ENCODE assay signal across 8 cellular contexts in genomic region chr11:95231126-95231880, GRCh38. TPM values are rescaled to one million over a fixed set of nuclear protein-coding genes. Genes with fewer than 3 reads are reported as not detected.
DNase-seq lines count a peak whose midpoint lies in the region; ATAC-seq and TF ChIP-seq lines count a peak whose summit lies in the region.

A gene with protein sequence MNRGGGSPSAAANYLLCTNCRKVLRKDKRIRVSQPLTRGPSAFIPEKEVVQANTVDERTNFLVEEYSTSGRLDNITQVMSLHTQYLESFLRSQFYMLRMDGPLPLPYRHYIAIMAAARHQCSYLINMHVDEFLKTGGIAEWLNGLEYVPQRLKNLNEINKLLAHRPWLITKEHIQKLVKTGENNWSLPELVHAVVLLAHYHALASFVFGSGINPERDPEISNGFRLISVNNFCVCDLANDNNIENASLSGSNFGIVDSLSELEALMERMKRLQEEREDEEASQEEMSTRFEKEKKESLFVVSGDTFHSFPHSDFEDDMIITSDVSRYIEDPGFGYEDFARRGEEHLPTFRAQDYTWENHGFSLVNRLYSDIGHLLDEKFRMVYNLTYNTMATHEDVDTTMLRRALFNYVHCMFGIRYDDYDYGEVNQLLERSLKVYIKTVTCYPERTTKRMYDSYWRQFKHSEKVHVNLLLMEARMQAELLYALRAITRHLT (minus strand): TSS chr11:95231202. CDS start chr11:95230860, 342 bp downstream.

- whole genome bisulfite sequencing in mammary epithelial cell (ENCODE audit: low coverage, missing lambda C conversion rate) = 0% methylated on average over 9 of the region's 40 CpGs

- H3K4me3 ChIP-seq in WERI-Rb-1 (ENCODE audit: low read depth, low read length) (peak within 1 kb of the TSS; percentile 96), mammary epithelial cell (replicated peaks in 1 of 3; ENCODE audit: insufficient read depth in 1 of 3, low read depth in 2 of 3, low read length in 3 of 3) (peak within 1 kb of the TSS; percentile 73 to 93 (median 92)), iPS-20b (ENCODE audit: low read length) (peak within 1 kb of the TSS; percentile 80), skeletal muscle tissue (ENCODE audit: low read length in 3 of 3) (peak within 1 kb of the TSS; percentile 74 to 91 (median 76))

- H3K4me1 ChIP-seq in mammary epithelial cell (ENCODE audit: insufficient read depth, low read length) (peaks cover 20% of the 10 kb centered on the region), iPS-20b (ENCODE audit: insufficient read depth, low read length) (peaks cover 45% of the 10 kb centered on the region; the same call in 1 of the 2 replicates), skeletal muscle tissue (ENCODE audit: control insufficient read depth in 3 of 3, insufficient read depth in 3 of 3, low read length in 3 of 3) (peaks cover 13 to 27% (median 26%) of the 10 kb centered on the region in 3 donors)

- H3K27ac ChIP-seq in WERI-Rb-1 (peak within 1 kb of the TSS; percentile 67), mammary epithelial cell (ENCODE audit: insufficient read depth, low read depth, low read length) (peak within 1 kb of the TSS; percentile 64), iPS-20b (ENCODE audit: low read length) (peak within 1 kb of the TSS; percentile 80), skeletal muscle tissue (ENCODE audit: low read depth, low read length) (peak within 1 kb of the TSS; percentile 70)

- CTCF ChIA-PET in mammary epithelial cell (lab: Charles Lee; ENCODE audit: low non-redundant PET) = interaction anchor here (0.5 to 2.4 kb wide), 8 partner anchors 14 to 565 kb away, joined by 3 to 17 read pairs (median 4); no protein-coding TSS in a partner anchor

- peaks cover 44% of the 10 kb centered on the region for H3K79me2 ChIP-seq in mammary epithelial cell (ENCODE audit: insufficient read depth, low read length)

- intact Hi-C loops in mammary epithelial cell (cut with micrococcal nuclease) = loop anchor here (1.0 to 5.0 kb wide), 8 partner anchors 56 to 531 kb away; no protein-coding TSS in a partner anchor

- ATAC-seq in GM18873 (IDR thresholded peaks at IDR 0.05; ENCODE audit: low FRiP score, unreplicated experiment) = peak; percentile 99
- ATAC-seq in HG03135 (IDR thresholded peaks at IDR 0.05; ENCODE audit: unreplicated experiment) = peak; percentile 96

- no TSS peak for BruUV-seq in mammary epithelial cell (replicated peaks; lab: Mats Ljungman, UMichigan)

- peak within 1 kb of the TSS; percentile 95 for H3K4me2 ChIP-seq in mammary epithelial cell (ENCODE audit: insufficient read depth, low read depth, low read length)

- peak within 1 kb of the TSS; percentile 97 for H2AFZ ChIP-seq in mammary epithelial cell (ENCODE audit: low read depth, low read length)

- no peaks in the 10 kb centered on the region for H3K9me3 ChIP-seq in WERI-Rb-1 (ENCODE audit: severe bottlenecking)
- H3K9me3 ChIP-seq in mammary epithelial cell (replicated peaks; ENCODE audit: insufficient read depth, low read length) = no peaks in the 10 kb centered on the region
- H3K9me3 ChIP-seq in iPS-20b (ENCODE audit: insufficient read depth, low read depth, low read length) = no peaks in the 10 kb centered on the region
- H3K9me3 ChIP-seq in skeletal muscle tissue (ENCODE audit: control insufficient read depth in 3 of 3, low read length in 3 of 3) = no peaks in the 10 kb centered on the region

- DNase-seq in ACHN (peak; percentile 96), NCI-H2196 treated with DMSO at 0.1 percent for 48 hours (lab: John Stamatoyannopoulos, UW; ENCODE audit: unreplicated experiment) (peak; percentile 95), WERI-Rb-1 (peak; percentile 99), mammary epithelial cell (peak; percentile 100)

- dilution Hi-C loops in mammary epithelial cell (cut with HindIII; ENCODE audit: low sequenced_read_pairs) = no loop called here

- no peaks in the 10 kb centered on the region for H4K20me1 ChIP-seq in mammary epithelial cell (ENCODE audit: insufficient read depth, low read length)

- H3K9ac ChIP-seq in mammary epithelial cell (ENCODE audit: insufficient read depth, low read length) (peak within 1 kb of the TSS; percentile 74), iPS-20b (ENCODE audit: low read depth, low read length) (peak within 1 kb of the TSS; percentile 82; the same call in 1 of the 2 replicates), skeletal muscle tissue (ENCODE audit: low read depth in 1 of 3, low read length in 3 of 3) (peak within 1 kb of the TSS; percentile 71 to 80 (median 74))

- H3K36me3 ChIP-seq in WERI-Rb-1 (no peaks in the 10 kb centered on the region), mammary epithelial cell (ENCODE audit: insufficient read depth, low read length) (no peaks in the 10 kb centered on the region), iPS-20b (ENCODE audit: insufficient read depth, low read depth, low read length) (no peaks in the 10 kb centered on the region), skeletal muscle tissue (ENCODE audit: control insufficient read depth in 3 of 3, insufficient read depth in 3 of 3, low read length in 3 of 3) (no peaks in the 10 kb centered on the region)

- TF ChIP-seq CTCF in WERI-Rb-1 (IDR thresholded peaks at IDR 0.05; ENCODE audit: low read depth, low read length) (no peak), mammary epithelial cell (conservative IDR thresholded peaks at IDR 0.05 in 1 of 2, IDR thresholded peaks at IDR 0.05 in 1 of 2; ENCODE audit: extremely low read depth in 1 of 2, insufficient read depth in 1 of 2, low read depth in 1 of 2, low read length in 2 of 2) (peak in 1 of 2 donors; percentile 30)

- H3K27me3 ChIP-seq in WERI-Rb-1 (ENCODE audit: insufficient read depth, low read depth, severe bottlenecking) = no peaks in the 10 kb centered on the region
- no peaks in the 10 kb centered on the region for H3K27me3 ChIP-seq in mammary epithelial cell (ENCODE audit: insufficient read depth, low read length)
- H3K27me3 ChIP-seq in iPS-20b (ENCODE audit: insufficient read depth, low read length) = peaks cover 31% of the 10 kb centered on the region
- no peaks in the 10 kb centered on the region for H3K27me3 ChIP-seq in skeletal muscle tissue (ENCODE audit: control insufficient read depth in 3 of 3, insufficient read depth in 3 of 3, low read length in 3 of 3)

- in situ Hi-C loops in ACHN (cut with HindIII; ENCODE audit: low pct_ligation_motif_present, low pct_unique_long_range_greater_than_20kb, low sequenced_read_pairs) (no loop called here), mammary epithelial cell (cut with MboI; ENCODE audit: low sequenced_read_pairs in 2 of 2) (no loop called here)

RNA-seq across cellular contexts. Expression of the gene that starts here (rescaled TPM):
- total RNA-seq in mammary epithelial cell (100 to 1,000 TPM in 1 of 2 donors, 10 to 100 TPM in 1; 36.5 to 184 TPM), skeletal muscle tissue (93.4 TPM)
- 9.8 TPM for polyA plus RNA-seq in mammary epithelial cell
- polyA minus RNA-seq in mammary epithelial cell = 43.3 TPM

Comparison
In these comparisons a context has a peak if more than half of its experiments do, and no peak if none do; other contexts are left out.
1. Peak in every context shown above with its lines: DNase-seq, ATAC-seq, H3K4me3 ChIP-seq and H3K27ac ChIP-seq.